ENCODE assay signal across 21 cellular contexts in genomic region chr9:126581893-126582292, GRCh38. TPM values are rescaled to one million over a fixed set of nuclear protein-coding genes. Genes with fewer than 3 reads are reported as not detected.
A peak's percentile ranks its signal among the peaks of the same experiment; 100 is the strongest.
DNase-seq lines count a peak whose midpoint lies in the region; ATAC-seq, FAIRE-seq and TF ChIP-seq lines count a peak whose summit lies in the region.
"Had no signal": no experiment of that assay in that cellular context is flagged by ENCODE, and none has a peak within 500 bp of the region (broad histone marks: within the 10 kb centered on the region; RNA-seq: fewer than 3 reads in every experiment).

No MANE protein-coding gene starts in this region.

- TF ChIP-seq EP300 in HepG2 (IDR thresholded peaks at IDR 0.05; ENCODE audit: low read depth in 2 of 2, low read length in 2 of 2): no peak
- TF ChIP-seq EP300 in HepG2 (CRISPR knock-in tag; IDR thresholded peaks at IDR 0.05; ENCODE audit: borderline replicate concordance): no peak
- no peak for TF ChIP-seq EP300 in transverse colon (IDR thresholded peaks at IDR 0.05; ENCODE audit: low read depth)
- TF ChIP-seq EP300 in gastroesophageal sphincter (IDR thresholded peaks at IDR 0.05): no peak

- peaks cover 25% of the 10 kb centered on the region for H3K4me1 ChIP-seq in HepG2 (ENCODE audit: insufficient read depth, low read length)
- no peaks in the 10 kb centered on the region for H3K4me1 ChIP-seq in right lobe of liver
- no peaks in the 10 kb centered on the region for H3K4me1 ChIP-seq in transverse colon
- H3K4me1 ChIP-seq in gastroesophageal sphincter: peaks cover 0 to 2% (median under 1%) of the 10 kb centered on the region in 3 donors
- H3K4me1 ChIP-seq: BLaER1 treated with 17β-estradiol and CSF1 and Interleukin-3, amounts not matched to agents 10 nM and 100 nM had no signal

- no peak overlapping the region for H3K9ac ChIP-seq in HepG2 (ENCODE audit: insufficient read depth, low read depth, low read length)
- H3K9ac ChIP-seq: BLaER1 treated with 17β-estradiol and CSF1 and Interleukin-3, amounts not matched to agents 10 nM and 100 nM had no signal

- DNase-seq in HepG2 (ENCODE audit: low spot score) (no peak), right lobe of liver (no peak), M059J (ENCODE audit: low read depth) (peak; percentile 12), left kidney (ENCODE audit: low read depth, low spot score) (peak; percentile 43), transverse colon (no peak), NCI-H2196 treated with DMSO at 0.1 percent for 48 hours (lab: John Stamatoyannopoulos, UW; ENCODE audit: unreplicated experiment) (no peak)
- DNase-seq: CD4-positive, alpha-beta T cell; MM.1S; NCI-H1694; NCI-H2029 treated with DMSO at 0.1 percent for 48 hours; NCI-H2227 treated with DMSO at 0.1 percent for 48 hours; NCI-H526 treated with DMSO at 0.1 percent for 48 hours; Right ventricle myocardium superior; RPMI8226 had no signal

- in situ Hi-C loops in HepG2 (cut with HindIII; ENCODE audit: extremely low pct_ligation_motif_present, low pct_unique_long_range_greater_than_20kb) (no loop called here), transverse colon (cut with MboI; ENCODE audit: low pct_ligation_motif_present in 1 of 4, low pct_unique_long_range_greater_than_20kb in 1 of 4, low sequenced_read_pairs in 3 of 4) (no loop called here)

- intact Hi-C loops in HepG2 (cut with micrococcal nuclease; ENCODE audit: unreplicated experiment) (no loop called here), right lobe of liver (cut with DNase I) (no loop called here), transverse colon (cut with DNase I; ENCODE audit: low total_unique reads) (no loop called here)

- BruUV-seq in HepG2 (replicated peaks; lab: Mats Ljungman, UMichigan): no TSS peak

- POLR2A ChIA-PET in HepG2 (lab: Yijun Ruan, JAX): no interaction called here

- H3K4me2 ChIP-seq in HepG2 (ENCODE audit: low read depth, low read length): no peak overlapping the region
- H3K4me2 ChIP-seq: BLaER1 treated with 17β-estradiol and CSF1 and Interleukin-3, amounts not matched to agents 10 nM and 100 nM had no signal

- no peak for FAIRE-seq in HepG2 (lab: Jason Lieb, UNC)
- FAIRE-seq: D721Med, GM19239 had no signal

- TF ChIP-seq RAD21 in HepG2 (CRISPR knock-in tag; IDR thresholded peaks at IDR 0.05): no peak

- CTCF ChIA-PET in HepG2 (lab: Yijun Ruan, JAX; ENCODE audit: low intra/inter-chr PET ratio, low total read pairs): no interaction called here

- no peak for TF ChIP-seq POLR2A in HepG2 (IDR thresholded peaks at IDR 0.05; ENCODE audit: insufficient read depth in 1 of 2, low read depth in 2 of 2, low read length in 2 of 2)
- TF ChIP-seq POLR2A in right lobe of liver (IDR thresholded peaks at IDR 0.05): no peak
- TF ChIP-seq POLR2A in transverse colon (IDR thresholded peaks at IDR 0.05): no peak
- TF ChIP-seq POLR2A in gastroesophageal sphincter (IDR thresholded peaks at IDR 0.05): no peak

- no peak overlapping the region for H3K4me3 ChIP-seq in HepG2 (replicated peaks in 1 of 3; ENCODE audit: insufficient read depth in 1 of 3, low read depth in 2 of 3, low read length in 3 of 3)
- no peak overlapping the region for H3K4me3 ChIP-seq in right lobe of liver
- H3K4me3 ChIP-seq in transverse colon: no peak overlapping the region
- H3K4me3 ChIP-seq in gastroesophageal sphincter: no peak overlapping the region
- H3K4me3 ChIP-seq: BLaER1 treated with 17β-estradiol and CSF1 and Interleukin-3, amounts not matched to agents 10 nM and 100 nM had no signal

- H3K79me2 ChIP-seq in HepG2 (ENCODE audit: insufficient read depth, low read length): no peaks in the 10 kb centered on the region

- ATAC-seq in HepG2 (no peak), right lobe of liver (no peak), gastroesophageal sphincter (no peak)

- H3K9me3 ChIP-seq in HepG2 (ENCODE audit: low read length): no peaks in the 10 kb centered on the region
- no peaks in the 10 kb centered on the region for H3K9me3 ChIP-seq in right lobe of liver
- H3K9me3 ChIP-seq in transverse colon: no peaks in the 10 kb centered on the region
- no peaks in the 10 kb centered on the region for H3K9me3 ChIP-seq in gastroesophageal sphincter
- H3K9me3 ChIP-seq: BLaER1 treated with 17β-estradiol and CSF1 and Interleukin-3, amounts not matched to agents 10 nM and 100 nM had no signal

- H3K36me3 ChIP-seq in HepG2 (replicated peaks in 1 of 2; ENCODE audit: control insufficient read depth in 1 of 2, insufficient read depth in 2 of 2, low read length in 2 of 2) (no peaks in the 10 kb centered on the region), right lobe of liver (no peaks in the 10 kb centered on the region), transverse colon (no peaks in the 10 kb centered on the region), gastroesophageal sphincter (no peaks in the 10 kb centered on the region)
- H3K36me3 ChIP-seq: BLaER1 treated with 17β-estradiol and CSF1 and Interleukin-3, amounts not matched to agents 10 nM and 100 nM had no signal

- H2AFZ ChIP-seq in HepG2 (ENCODE audit: low read length): no peak overlapping the region

- no peaks in the 10 kb centered on the region for H4K20me1 ChIP-seq in HepG2 (ENCODE audit: insufficient read depth, low read length)
- H4K20me1 ChIP-seq: BLaER1 treated with 17β-estradiol and CSF1 and Interleukin-3, amounts not matched to agents 10 nM and 100 nM had no signal

- 10% methylated on average over 9 of the region's 9 CpGs for WGBS in HepG2 (ENCODE audit: low lambda C conversion rate)
- WGBS in right lobe of liver (ENCODE audit: insufficient coverage, low coverage, low lambda C conversion rate, missing lambda C conversion rate): 58% methylated on average over 9 of the region's 9 CpGs
- WGBS in transverse colon (ENCODE audit: low coverage in 1 of 2), 2 donors: 62 to 69% methylated on average over 6 to 9 of the region's 9 CpGs
- WGBS in gastroesophageal sphincter (ENCODE audit: low coverage in 1 of 2), 2 donors: 64 to 82% methylated on average over 3 to 9 of the region's 9 CpGs

- H3K27me3 ChIP-seq in HepG2 (ENCODE audit: control insufficient read depth in 1 of 2, insufficient read depth in 2 of 2, low read length in 2 of 2): peaks cover 4 to 55% of the 10 kb centered on the region in 2 experiments; a peak in 4 of 5 replicates
- no peaks in the 10 kb centered on the region for H3K27me3 ChIP-seq in right lobe of liver
- peaks cover 58% of the 10 kb centered on the region for H3K27me3 ChIP-seq in transverse colon
- peaks cover 7% of the 10 kb centered on the region for H3K27me3 ChIP-seq in gastroesophageal sphincter
- H3K27me3 ChIP-seq: BLaER1 treated with 17β-estradiol and CSF1 and Interleukin-3, amounts not matched to agents 10 nM and 100 nM had no signal

- no peak overlapping the region for H3K27ac ChIP-seq in HepG2 (ENCODE audit: extremely low read length, insufficient read depth, low read length)
- H3K27ac ChIP-seq in right lobe of liver: no peak overlapping the region
- H3K27ac ChIP-seq in transverse colon: no peak overlapping the region
- H3K27ac ChIP-seq in gastroesophageal sphincter: no peak overlapping the region
- H3K27ac ChIP-seq: BLaER1 treated with 17β-estradiol and CSF1 and Interleukin-3, amounts not matched to agents 10 nM and 100 nM had no signal

- TF ChIP-seq CTCF in HepG2 (CRISPR knock-in tag; IDR thresholded peaks at IDR 0.05): no peak
- TF ChIP-seq CTCF in right lobe of liver (IDR thresholded peaks at IDR 0.05): no peak
- no peak for TF ChIP-seq CTCF in transverse colon (IDR thresholded peaks at IDR 0.05)
- TF ChIP-seq CTCF in gastroesophageal sphincter (IDR thresholded peaks at IDR 0.05): no peak

RNA-seq across cellular contexts. Expression of gene LMX1B, which starts 31.8 kb away (rescaled TPM):
- not detected in 2 replicates for total RNA-seq in HepG2 (2016; rRNA removed; fragmentation: Illumina TruSeq; extraction: Trizol)
- total RNA-seq in HepG2 (2016; cell fraction: cytosol; rRNA removed; fragmentation: Illumina TruSeq; extraction: Trizol; ENCODE audit: low read depth): not detected in 2 replicates
- not detected in 2 replicates for total RNA-seq in HepG2 (2016; cell fraction: insoluble cytoplasmic fraction; rRNA removed; fragmentation: Illumina TruSeq; extraction: Trizol)
- total RNA-seq in HepG2 (2016; cell fraction: membrane; rRNA removed; fragmentation: Illumina TruSeq; extraction: Trizol): not detected in 2 replicates
- total RNA-seq in HepG2 (2016; cell fraction: nucleus; rRNA removed; fragmentation: Illumina TruSeq; extraction: Trizol): not detected in 2 replicates
- polyA plus RNA-seq in HepG2 (2011; rRNA removed): not detected in 2 replicates
- 0.04 TPM in 1 of 2 replicates, not detected in the other for polyA plus RNA-seq in HepG2 (2011; cell fraction: cytosol; rRNA removed)
- 0.03 TPM in 1 of 2 replicates, not detected in the other for polyA plus RNA-seq in HepG2 (2011; cell fraction: nucleus; rRNA removed)
- not detected in 2 replicates for polyA plus RNA-seq in HepG2 (2012)
- polyA plus RNA-seq in HepG2 (2016; cell fraction: cytosol; fragmentation: Illumina TruSeq; extraction: Trizol; ENCODE audit: low read depth): not detected in 2 replicates
- 0.03 TPM in 1 of 2 replicates, not detected in the other for polyA plus RNA-seq in HepG2 (2016; cell fraction: insoluble cytoplasmic fraction; fragmentation: Illumina TruSeq; extraction: Trizol; ENCODE audit: low read depth)
- polyA plus RNA-seq in HepG2 (2016; cell fraction: membrane; fragmentation: Illumina TruSeq; extraction: Trizol; ENCODE audit: low read depth): 0.16 TPM in 1 of 2 replicates, not detected in the other
- not detected in 2 replicates for polyA plus RNA-seq in HepG2 (2016; cell fraction: nucleus; fragmentation: Illumina TruSeq; extraction: Trizol; ENCODE audit: insufficient read depth, low read depth)
- 0.06 TPM in 1 of 2 replicates, not detected in the other for polyA minus RNA-seq in HepG2 (2011; rRNA and poly(A)+ RNA removed; ENCODE audit: low replicate concordance)
- not detected in 2 replicates for polyA minus RNA-seq in HepG2 (2011; cell fraction: cytosol; rRNA and poly(A)+ RNA removed)
- polyA minus RNA-seq in HepG2 (2011; cell fraction: nucleus; rRNA and poly(A)+ RNA removed): not detected in 2 replicates
- total RNA-seq in right lobe of liver: not detected
- total RNA-seq in M059J (2014; rRNA removed; shearing (Covaris generic)): 0.02 TPM in 1 of 2 replicates, not detected in the other
- under 1 TPM in 1 of 4 donors, not detected in 3; 0.64 TPM for total RNA-seq in transverse colon
- under 1 TPM; 0.13 to 0.58 (median 0.27) TPM for total RNA-seq in gastroesophageal sphincter
- total RNA-seq: CD4-positive, alpha-beta T cell; LHCN-M2 had no signal
- polyA plus RNA-seq: AG04450, IgD-negative memory B cell had no signal

Comparison
In these comparisons a context has a peak if more than half of its experiments do, and no peak if none do; other contexts are left out.
1. DNase-seq: peak in M059J (single experiment) and left kidney (single experiment); none in HepG2 (single experiment), right lobe of liver (0 of 3), transverse colon (single experiment) and NCI-H2196 treated with DMSO at 0.1 percent for 48 hours (single experiment).